Comparison of ENCODE assay signal across 1 cellular context in genomic region chr9:127937046-127937382, GRCh38.
TF ChIP-seq lines count a peak whose summit lies in the region.

No MANE protein-coding gene starts in this region.

TF ChIP-seq in liver, 16 proteins besides CTCF, POLR2A, EP300 and RAD21 (continued from another document):
- no peak for TF ChIP-seq REST (IDR thresholded peaks at IDR 0.05)
